ENCODE assay signal across 22 cellular contexts in genomic region chr3:111465081-111465670, GRCh38.
"Had no signal": no experiment of that assay in that cellular context is flagged by ENCODE, and none has a peak within 500 bp of the region (broad histone marks: within the 10 kb centered on the region; RNA-seq: fewer than 3 reads in every experiment).

No MANE protein-coding gene starts in this region.

- H3K27me3 Mint-ChIP-seq: activated naive CD8-positive, alpha-beta T cell treated with anti-CD3 and anti-CD28 coated beads for 36 hours; activated T-cell treated with anti-CD3 and anti-CD28 coated beads, Interleukin-2, amount 50 U/mL, for 24 hours had no signal

- H3K9me3 Mint-ChIP-seq: activated T-cell treated with anti-CD3 and anti-CD28 coated beads, Interleukin-2, amount 50 U/mL, for 24 hours; activated T-helper 2 cell treated with anti-CD3 and anti-CD28 coated beads, Interferon-gamma antibody, Interleukin-2, Interleukin-4, amounts not matched to agents 10 μg/mL and 5 μg/mL and 100 μg/mL, durations not matched to agents 14 hours and 24 hours and 36 hours; endodermal cell; neural progenitor cell had no signal

- H3K27ac ChIP-seq: colonic mucosa, dorsolateral prefrontal cortex, esophagus squamous epithelium, gastrocnemius medialis, neural progenitor cell, transverse colon had no signal

- H3K4me3 ChIP-seq: colonic mucosa, dorsolateral prefrontal cortex, esophagus squamous epithelium, gastrocnemius medialis, neural progenitor cell, transverse colon had no signal

- H3K4me2 ChIP-seq: neural progenitor cell had no signal

- H3K36me3 ChIP-seq: colonic mucosa, esophagus squamous epithelium, gastrocnemius medialis, neural progenitor cell, transverse colon had no signal

- H3K4me1 Mint-ChIP-seq: endodermal cell; naive B cell; neural progenitor cell; stimulated activated naive B cell treated with anti-CD40 and anti-IgM and Interleukin-4, amounts not matched to agents 10 μg/mL and 1 μg/mL and 100 μg/mL, for 72 hours; WTC11 had no signal

- ATAC-seq: gastrocnemius medialis; sciatic nerve; stimulated activated naive B cell treated with anti-CD40 and anti-IgM and Interleukin-4, amounts not matched to agents 10 μg/mL and 1 μg/mL and 100 μg/mL, for 72 hours; WTC11 had no signal

- H2AFZ ChIP-seq: neural progenitor cell had no signal

- H3K4me3 Mint-ChIP-seq: activated naive CD8-positive, alpha-beta T cell treated with anti-CD3 and anti-CD28 coated beads for 36 hours; activated T-cell treated with anti-CD3 and anti-CD28 coated beads, Interleukin-2, amount 50 U/mL, for 24 hours; endodermal cell; naive B cell; neural progenitor cell; stimulated activated naive B cell treated with anti-CD40 and anti-IgM and Interleukin-4, amounts not matched to agents 10 μg/mL and 1 μg/mL and 100 μg/mL, for 72 hours; WTC11 had no signal

- H3K9me3 ChIP-seq: colonic mucosa, esophagus squamous epithelium, gastrocnemius medialis, transverse colon had no signal

- H3K27ac Mint-ChIP-seq: activated naive CD8-positive, alpha-beta T cell treated with anti-CD3 and anti-CD28 coated beads for 36 hours; activated T-cell treated with anti-CD3 and anti-CD28 coated beads, Interleukin-2, amount 50 U/mL, for 24 hours; activated T-helper 2 cell treated with anti-CD3 and anti-CD28 coated beads, Interferon-gamma antibody, Interleukin-2, Interleukin-4, amounts not matched to agents 10 μg/mL and 5 μg/mL and 100 μg/mL, durations not matched to agents 14 hours and 24 hours and 36 hours; endodermal cell; naive B cell; neural progenitor cell; stimulated activated naive B cell treated with anti-CD40 and anti-IgM and Interleukin-4, amounts not matched to agents 10 μg/mL and 1 μg/mL and 100 μg/mL, for 72 hours; WTC11 had no signal

- H3K36me3 Mint-ChIP-seq: activated naive CD8-positive, alpha-beta T cell treated with anti-CD3 and anti-CD28 coated beads for 36 hours; naive B cell; neural progenitor cell; stimulated activated naive B cell treated with anti-CD40 and anti-IgM and Interleukin-4, amounts not matched to agents 10 μg/mL and 1 μg/mL and 100 μg/mL, for 72 hours; WTC11 had no signal

- H3K27me3 ChIP-seq: colonic mucosa, dorsolateral prefrontal cortex, esophagus squamous epithelium, gastrocnemius medialis, neural progenitor cell, transverse colon had no signal

- H3K9ac ChIP-seq: neural progenitor cell had no signal

- DNase-seq: activated CD8-positive, alpha-beta memory T cell treated with anti-CD3 and anti-CD28 coated beads for 24 hours; activated CD8-positive, alpha-beta memory T cell treated with anti-CD3 and anti-CD28 coated beads, Interleukin-2, amount 50 U/mL, for 4 hours; activated naive CD4-positive, alpha-beta T cell treated with Interleukin-2 at 50 U/mL for 16 hours; activated naive CD8-positive, alpha-beta T cell treated with anti-CD3 and anti-CD28 coated beads for 36 hours; activated T-cell treated with anti-CD3 and anti-CD28 coated beads, Interleukin-2, amount 50 U/mL, for 24 hours; colonic mucosa; dorsolateral prefrontal cortex; endodermal cell; esophagus squamous epithelium; gastrocnemius medialis; head of caudate nucleus; hypothalamus; naive B cell; stimulated activated CD4-positive, alpha-beta T cell treated with anti-CD3 and anti-CD28 coated beads, Interleukin-2, amount 100 ng/mL, for 48 hours; stimulated activated CD8-positive, alpha-beta memory T cell treated with anti-CD3 and anti-CD28 coated beads, Interleukin-4, amount 100 ng/mL, for 48 hours; stimulated activated naive B cell treated with anti-CD40 and anti-IgM and Interleukin-4, amounts not matched to agents 10 μg/mL and 1 μg/mL and 100 μg/mL, for 72 hours; T-helper 9 cell; transverse colon had no signal

- H3K4me1 ChIP-seq: colonic mucosa, esophagus squamous epithelium, gastrocnemius medialis, neural progenitor cell, transverse colon had no signal
